ENCODE assay signal across 8 cellular contexts in genomic region chr11:67805256-67806126, GRCh38.
DNase-seq lines count a peak whose midpoint lies in the region; ATAC-seq, FAIRE-seq and TF ChIP-seq lines count a peak whose summit lies in the region.
"Not testable (repeated sequence)": the region's sequence is repeated elsewhere in the genome, so short reads cannot be mapped to it uniquely, and the experiment has no call there.

No MANE protein-coding gene starts in this region.

- H3K27me3 Mint-ChIP-seq in activated T-cell treated with anti-CD3 and anti-CD28 coated beads, Interleukin-2, amount 50 U/mL, for 72 hours (ENCODE audit: low read depth), result not testable (repeated sequence)

- not testable (repeated sequence) for H3K9me3 Mint-ChIP-seq in activated T-cell treated with anti-CD3 and anti-CD28 coated beads, Interleukin-2, amount 50 U/mL, for 72 hours

- DNase-seq in D721Med (ENCODE audit: insufficient read length, low spot score), result peak; percentile 54
- DNase-seq in Kasumi-1 (lab: John Stamatoyannopoulos, UW), result peak; percentile 94
- DNase-seq in Peyer's patch, result peak; percentile 99 to 100 (median 99)
- DNase-seq in activated T-cell treated with anti-CD3 and anti-CD28 coated beads, Interleukin-2, amount 50 U/mL, for 72 hours, result peak; percentile 100
- DNase-seq in stimulated activated CD8-positive, alpha-beta memory T cell treated with anti-CD3 and anti-CD28 coated beads, Interleukin-4, amount 100 ng/mL, for 24 hours (ENCODE audit: low read depth), result peak; percentile 95

- H3K27me3 ChIP-seq in Peyer's patch; mucosa of stomach (ENCODE audit: control insufficient read depth, insufficient read depth, low read length): not testable (repeated sequence)

- H3K9ac ChIP-seq in mucosa of stomach (ENCODE audit: low read length), result peak overlapping the region; percentile 61

- ATAC-seq in GM21723 (IDR thresholded peaks at IDR 0.05; ENCODE audit: unreplicated experiment), result peak; percentile 93
- ATAC-seq in activated T-cell treated with anti-CD3 and anti-CD28 coated beads, Interleukin-2, amount 50 U/mL, for 72 hours (replicated peaks in 1 of 2), result peak; percentile 99
- peak; percentile 100 for ATAC-seq in esophagus mucosa

- H3K27ac ChIP-seq in Peyer's patch, result peak overlapping the region; percentile 88 to 91 (median 90)

- H3K4me3 Mint-ChIP-seq in activated T-cell treated with anti-CD3 and anti-CD28 coated beads, Interleukin-2, amount 50 U/mL, for 72 hours, result peak overlapping the region; percentile 82 to 84

- peaks cover 0 to 11% (median 0%) of the 10 kb centered on the region in 4 donors for H3K4me1 ChIP-seq in Peyer's patch
- H3K4me1 ChIP-seq in mucosa of stomach (ENCODE audit: control insufficient read depth, insufficient read depth, low read length), result not testable (repeated sequence)

- H3K36me3 ChIP-seq in Peyer's patch; mucosa of stomach (ENCODE audit: control insufficient read depth, insufficient read depth, low read length): not testable (repeated sequence)

- FAIRE-seq in D721Med (lab: Jason Lieb, UNC), result not testable (repeated sequence)

- TF ChIP-seq POLR2A in Peyer's patch (IDR thresholded peaks at IDR 0.05), result peak in 1 of 2 donors; percentile 52

- TF ChIP-seq CTCF in D721Med (IDR thresholded peaks at IDR 0.05; ENCODE audit: insufficient read depth, missing control alignments); Peyer's patch (IDR thresholded peaks at IDR 0.05): not testable (repeated sequence)

- not testable (repeated sequence) for H3K36me3 Mint-ChIP-seq in activated T-cell treated with anti-CD3 and anti-CD28 coated beads, Interleukin-2, amount 50 U/mL, for 72 hours (ENCODE audit: insufficient read depth in 2 of 2)

- H3K4me3 ChIP-seq in Peyer's patch, result peak overlapping the region; percentile 68 to 89 (median 75)
- H3K4me3 ChIP-seq in mucosa of stomach (ENCODE audit: low read length), result peak overlapping the region; percentile 19

- H3K9me3 ChIP-seq in Peyer's patch; mucosa of stomach (ENCODE audit: control insufficient read depth, low read length): not testable (repeated sequence)

- H3K27ac Mint-ChIP-seq in activated T-cell treated with anti-CD3 and anti-CD28 coated beads, Interleukin-2, amount 50 U/mL, for 72 hours, result peak overlapping the region; percentile 94

- H3K4me1 Mint-ChIP-seq in activated T-cell treated with anti-CD3 and anti-CD28 coated beads, Interleukin-2, amount 50 U/mL, for 72 hours (ENCODE audit: low read depth), result peaks cover 32% of the 10 kb centered on the region

Comparison
In these comparisons a context has a peak if more than half of its experiments do, and no peak if none do; other contexts are left out.
1. Peak in every context shown above with its lines: DNase-seq, ATAC-seq, H3K4me3 ChIP-seq and H3K27ac ChIP-seq.